Comparison of ENCODE assay signal across 27 cellular contexts in the genomic region with DNA sequence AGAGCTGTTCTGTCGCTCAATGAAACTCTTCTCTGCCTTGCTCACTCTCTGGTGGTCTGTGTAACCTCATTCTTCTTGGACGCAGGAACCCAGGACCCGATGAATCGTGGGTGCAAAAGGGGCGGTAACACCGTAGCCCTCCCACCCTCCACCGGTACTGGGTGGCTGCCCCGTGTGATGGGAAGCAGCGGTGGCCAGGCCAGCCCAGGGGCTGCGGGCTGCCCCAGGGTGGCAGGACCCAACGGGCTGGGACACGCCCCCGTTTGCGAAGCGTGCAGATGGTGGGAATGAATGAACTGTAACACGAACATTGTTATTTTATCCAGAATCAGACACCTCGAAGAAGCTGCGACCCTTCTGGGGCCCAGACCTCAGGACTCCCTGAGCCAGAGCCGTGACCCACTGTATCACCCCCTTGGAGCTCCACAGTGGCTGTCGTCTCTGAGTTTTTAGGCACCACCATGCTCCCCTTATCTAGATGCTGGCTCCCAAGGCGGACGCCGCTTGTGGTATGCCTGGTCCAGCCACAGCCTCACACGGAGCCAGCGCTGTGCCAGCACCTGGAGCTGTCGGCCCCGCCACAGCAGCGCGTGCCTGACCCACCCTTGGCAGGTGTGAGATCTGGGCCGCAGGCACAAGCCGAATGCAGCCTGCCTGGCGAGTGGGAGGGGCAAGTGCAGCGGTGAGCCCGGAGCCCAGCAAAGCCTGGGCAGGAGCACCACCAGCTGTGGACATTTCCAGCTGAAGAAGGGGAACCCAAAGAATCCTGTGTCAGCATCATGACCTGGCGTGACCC.
DNase-seq lines count a peak whose midpoint lies in the region; ATAC-seq, FAIRE-seq and TF ChIP-seq lines count a peak whose summit lies in the region.
"Had no signal": no experiment of that assay in that cellular context is flagged by ENCODE, and none has a peak within 500 bp of the region (broad histone marks: within the 10 kb centered on the region; RNA-seq: fewer than 3 reads in every experiment).

No MANE protein-coding gene starts in this region.

- H3K4me3 ChIP-seq in H1 (ENCODE audit: extremely low read depth in 1 of 4, insufficient read depth in 2 of 4, low read depth in 3 of 4, low read length in 4 of 4) = no peak overlapping the region
- no peak overlapping the region for H3K4me3 ChIP-seq in upper lobe of right lung
- H3K4me3 ChIP-seq: BLaER1, GM12878 had no signal

- H2BK12ac ChIP-seq in H1 (ENCODE audit: low read depth, low read length) = no peak overlapping the region

- H2BK5ac ChIP-seq in H1 (ENCODE audit: low read depth, low read length) = no peak overlapping the region

- no peaks in the 10 kb centered on the region for H4K20me1 ChIP-seq in H1 (replicated peaks in 1 of 2; ENCODE audit: control insufficient read depth in 1 of 2, insufficient read depth in 2 of 2, low read length in 2 of 2)
- H4K20me1 ChIP-seq: BLaER1 had no signal

- H2BK15ac ChIP-seq in H1 (ENCODE audit: low read length) = no peak overlapping the region

- peak; percentile 32 for DNase-seq in COLO668 (lab: John Stamatoyannopoulos, UW; ENCODE audit: unreplicated experiment)
- peak; percentile 88 for DNase-seq in RPMI8226
- DNase-seq in H1 (ENCODE audit: low read depth in 1 of 2, low spot score in 2 of 2) = no peak
- DNase-seq in upper lobe of right lung = no peak
- DNase-seq in DMS153 treated with DMSO at 0.1 percent for 48 hours (lab: John Stamatoyannopoulos, UW; ENCODE audit: unreplicated experiment) = no peak
- DNase-seq in central memory CD4-positive, alpha-beta T cell = no peak
- DNase-seq in NCI-H510A (lab: John Stamatoyannopoulos, UW) = no peak
- DNase-seq: 8988T; ACHN; BE2C; C1 segment of cervical spinal cord; Caco-2; Calu3; CD4-positive, alpha-beta memory T cell; CD4-positive, CD25-positive, alpha-beta regulatory T cell; CD8-positive, alpha-beta memory T cell; DMS53; DMS79; DND-41; EL; GDM1 had no signal

- no peak overlapping the region for H3K23ac ChIP-seq in H1 (ENCODE audit: insufficient read length)

- POLR2A ChIA-PET in H1 (lab: Charles Lee; ENCODE audit: partially characterized antibody) = no interaction called here

- H3K4me1 ChIP-seq in H1 (replicated peaks in 1 of 4; ENCODE audit: control insufficient read depth in 3 of 4, insufficient read depth in 4 of 4, low read length in 3 of 4) (no peaks in the 10 kb centered on the region; a peak in 1 of 7 replicates), upper lobe of right lung (no peaks in the 10 kb centered on the region)
- H3K4me1 ChIP-seq: BE2C had no signal

- no peak overlapping the region for H2BK20ac ChIP-seq in H1 (ENCODE audit: low read length)

- H3K79me2 ChIP-seq in H1 (ENCODE audit: control insufficient read depth in 1 of 2, insufficient read depth in 2 of 2, low read length in 2 of 2) = no peaks in the 10 kb centered on the region

- FAIRE-seq in H1 (lab: Jason Lieb, UNC) = no peak
- FAIRE-seq: A204.1, D721Med, GM12878, GM12892, GM18507 had no signal

- no peak for TF ChIP-seq POLR2A in H1 (IDR thresholded peaks at IDR 0.05; ENCODE audit: control extremely low read depth in 1 of 2, low read depth in 2 of 2, low read length in 2 of 2)

- H3K23me2 ChIP-seq in H1 (ENCODE audit: low read depth, low read length) = no peaks in the 10 kb centered on the region

- peak; percentile 13 for ATAC-seq in upper lobe of right lung
- ATAC-seq: GM12878 had no signal

- CTCF ChIA-PET in H1 (lab: Charles Lee; ENCODE audit: partially characterized antibody) = interaction anchor here (1.1 to 2.1 kb wide), 2 partner anchors 58 to 223 kb away, joined by 3 to 5 read pairs; no protein-coding TSS in a partner anchor

- TF ChIP-seq RAD21 in H1 (IDR thresholded peaks at IDR 0.05 in 1 of 2, conservative IDR thresholded peaks at IDR 0.05 in 1 of 2; ENCODE audit: low read depth in 2 of 2, low read length in 2 of 2) = no peak

- H3K14ac ChIP-seq in H1 (ENCODE audit: insufficient read length) = no peak overlapping the region

- no peak overlapping the region for H3K56ac ChIP-seq in H1 (replicated peaks; ENCODE audit: insufficient read length, low read depth, low read length)

- no peak overlapping the region for H3K27ac ChIP-seq in H1 (ENCODE audit: low read depth, low read length)
- no peak overlapping the region for H3K27ac ChIP-seq in upper lobe of right lung
- H3K27ac ChIP-seq: BLaER1 had no signal

- H3K4me2 ChIP-seq in H1 (ENCODE audit: insufficient read depth in 1 of 2, low read depth in 2 of 2, low read length in 2 of 2) = no peak overlapping the region
- H3K4me2 ChIP-seq: BLaER1 had no signal

- TF ChIP-seq EP300 in H1 (IDR thresholded peaks at IDR 0.05; ENCODE audit: borderline replicate concordance in 1 of 2, low read depth in 2 of 2, low read length in 2 of 2) = no peak

- H4K5ac ChIP-seq in H1 (ENCODE audit: insufficient read length, low read depth, low read length) = no peak overlapping the region

- H2AFZ ChIP-seq in H1 (ENCODE audit: low read length) = no peak overlapping the region

- H2BK120ac ChIP-seq in H1 (replicated peaks; ENCODE audit: low read depth, low read length) = no peak overlapping the region

- TF ChIP-seq CTCF in H1 (IDR thresholded peaks at IDR 0.05; ENCODE audit: control extremely low read depth in 1 of 3, insufficient read depth in 1 of 3, low read depth in 1 of 3, low read length in 3 of 3) = no peak
- TF ChIP-seq CTCF in upper lobe of right lung (IDR thresholded peaks at IDR 0.05) = no peak

- WGBS in H1 (ENCODE audit: extremely low coverage in 1 of 2, insufficient coverage in 1 of 2, insufficient read length in 1 of 2, insufficient replicate concordance in 2 of 2, low coverage in 1 of 2, low lambda C conversion rate in 2 of 2, missing lambda C conversion rate in 1 of 2), 2 experiments = 89% methylated on average over 31 of the region's 35 CpGs; no CpG with 5 or more reads in 1 of the 2 experiments

- H3K27me3 ChIP-seq in H1 (replicated peaks in 1 of 4; ENCODE audit: control insufficient read depth in 3 of 4, extremely low read depth in 1 of 4, insufficient read depth in 3 of 4, low read length in 3 of 4) (no peaks in the 10 kb centered on the region), upper lobe of right lung (no peaks in the 10 kb centered on the region)
- H3K27me3 ChIP-seq: BE2C, BLaER1 had no signal

- H2AK5ac ChIP-seq in H1 (ENCODE audit: low read depth, low read length) = no peak overlapping the region

- no peaks in the 10 kb centered on the region for H3K79me1 ChIP-seq in H1 (ENCODE audit: low read depth, low read length)

- no peak overlapping the region for H3K9ac ChIP-seq in H1 (replicated peaks in 1 of 4; ENCODE audit: extremely low read depth in 1 of 4, low read depth in 3 of 4, low read length in 3 of 4)
- H3K9ac ChIP-seq: BLaER1 had no signal

- H3K4ac ChIP-seq in H1 (replicated peaks; ENCODE audit: insufficient read length, low read depth, low read length) = no peak overlapping the region

- no peaks in the 10 kb centered on the region for H3K36me3 ChIP-seq in H1 (ENCODE audit: control insufficient read depth in 2 of 4, insufficient read depth in 4 of 4, low read length in 3 of 4)
- no peaks in the 10 kb centered on the region for H3K36me3 ChIP-seq in upper lobe of right lung
- H3K36me3 ChIP-seq: BE2C, BLaER1 had no signal

- no peak overlapping the region for H4K8ac ChIP-seq in H1 (ENCODE audit: extremely low read depth, insufficient read depth, low read length)

- no peak overlapping the region for H3K18ac ChIP-seq in H1 (ENCODE audit: extremely low read depth, low read length)

- intact Hi-C loops in upper lobe of right lung (cut with DNase I) = no loop called here

- H3K9me3 ChIP-seq in H1 (ENCODE audit: insufficient read depth in 2 of 2, low read depth in 1 of 2, low read length in 1 of 2) (no peaks in the 10 kb centered on the region; a peak in 1 of 4 replicates), upper lobe of right lung (no peaks in the 10 kb centered on the region)
- H3K9me3 ChIP-seq: BLaER1, Caco-2 had no signal

- H4K91ac ChIP-seq in H1 (replicated peaks; ENCODE audit: insufficient read length, low read length) = no peak overlapping the region

TF ChIP-seq in H1, 55 proteins besides CTCF, POLR2A, EP300 and RAD21:
- TF ChIP-seq MAX (IDR thresholded peaks at IDR 0.05) = peak; percentile 29; the same call in 1 of the 2 replicates
- no peak for TF ChIP-seq GTF2F1 (IDR thresholded peaks at IDR 0.05; ENCODE audit: borderline replicate concordance, low read depth, low read length)

Comparison
In these comparisons a context has a peak if more than half of its experiments do, and no peak if none do; other contexts are left out.
1. DNase-seq: peak in COLO668 (single experiment) and RPMI8226 (single experiment); none in H1 (0 of 2), upper lobe of right lung (single experiment), DMS153 treated with DMSO at 0.1 percent for 48 hours (single experiment), central memory CD4-positive, alpha-beta T cell (single experiment) and NCI-H510A (single experiment).